Comparison of ENCODE assay signal across 27 cellular contexts in the genomic region with DNA sequence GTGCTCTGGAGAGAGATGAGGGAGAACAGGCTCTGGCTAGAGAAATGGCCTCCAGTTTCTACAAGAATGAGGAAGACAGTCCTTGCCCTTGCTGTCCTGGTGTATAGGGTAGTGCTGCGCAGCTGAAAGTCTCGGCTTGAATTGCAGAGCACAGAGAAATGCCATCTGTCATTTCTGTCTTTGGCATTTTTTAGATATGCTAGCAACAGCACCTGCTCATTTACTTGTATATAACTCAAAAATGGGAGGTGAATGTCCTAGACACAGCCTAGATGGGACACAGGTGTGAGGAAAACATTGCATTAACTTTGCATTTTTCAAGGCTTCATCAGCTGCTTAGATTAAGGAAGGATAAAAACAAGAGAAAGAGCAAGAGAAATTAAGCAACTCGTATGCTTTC. TPM values are rescaled to one million over a fixed set of nuclear protein-coding genes. Genes with fewer than 3 reads are reported as not detected.
DNase-seq lines count a peak whose midpoint lies in the region; ATAC-seq and TF ChIP-seq lines count a peak whose summit lies in the region.
"Had no signal": no experiment of that assay in that cellular context is flagged by ENCODE, and none has a peak within 500 bp of the region (broad histone marks: within the 10 kb centered on the region; RNA-seq: fewer than 3 reads in every experiment).

No MANE protein-coding gene starts in this region.

- intact Hi-C loops in activated CD8-positive, alpha-beta T cell treated with anti-CD3 and anti-CD28 coated beads for 36 hours (cut with micrococcal nuclease) = no loop called here

- CTCF ChIA-PET in activated CD8-positive, alpha-beta T cell treated with anti-CD3 and anti-CD28 coated beads, Interleukin-2, amount 10 ng/mL, durations not matched to agents 7 days and 5 days (lab: Charles Lee) = interaction anchor here (1.1 to 2.2 kb wide), 3 partner anchors 14 to 283 kb away, joined by 5 to 9 read pairs (median 6); no protein-coding TSS in a partner anchor
- CTCF ChIA-PET in activated CD8-positive, alpha-beta T cell treated with anti-CD3 and anti-CD28 coated beads for 36 hours (lab: Charles Lee) = interaction anchor here (1.1 to 7.9 kb wide), 3 partner anchors 12 to 283 kb away, joined by 3 to 53 read pairs (median 50); no protein-coding TSS in a partner anchor

- H3K4me3 ChIP-seq in fibroblast of the aortic adventitia (ENCODE audit: low read depth, low read length) = no peak overlapping the region
- H3K4me3 ChIP-seq: body of pancreas, GM12878, lung, MG63, right atrium auricular region had no signal

- DNase-seq in activated CD8-positive, alpha-beta T cell treated with anti-CD3 and anti-CD28 coated beads, Interleukin-2, amount 10 ng/mL, durations not matched to agents 7 days and 5 days = no peak
- DNase-seq in activated CD8-positive, alpha-beta T cell treated with anti-CD3 and anti-CD28 coated beads for 36 hours = no peak
- DNase-seq in amniotic epithelial cell (ENCODE audit: low read depth) = peak; percentile 12
- peak; percentile 56 for DNase-seq in fibroblast of the aortic adventitia (ENCODE audit: low read depth)
- no peak for DNase-seq in activated CD4-positive, alpha-beta T cell treated with anti-CD3 and anti-CD28 coated beads for 1 hour
- no peak for DNase-seq in NCI-H774 (lab: John Stamatoyannopoulos, UW)
- no peak for DNase-seq in globus pallidus (ENCODE audit: low spot score)
- DNase-seq: 8988T; activated CD4-positive, CD25-positive, alpha-beta regulatory T cell treated with anti-CD3 and anti-CD28 coated beads, Interleukin-2, amount 50 U/mL, for 72 hours; activated T-cell treated with anti-CD3 and anti-CD28 coated beads for 4 hours; body of pancreas; CD4-positive, CD25-positive, alpha-beta regulatory T cell; effector memory CD4-positive, alpha-beta T cell; erythroblast; foreskin keratinocyte; KBM-7; MG63; NCI-H2081 treated with DMSO at 0.1 percent for 48 hours; NCI-H345; NCI-H748 treated with DMSO at 0.1 percent for 48 hours; stimulated activated CD4-positive, alpha-beta T cell treated with anti-CD3 and anti-CD28 coated beads, Interleukin-12 subunit alpha, Interleukin-12 subunit beta, amount 100 ng/mL, for 4 hours; stimulated activated CD4-positive, alpha-beta T cell treated with anti-CD3 and anti-CD28 coated beads, Interleukin-4, amount 100 ng/mL, for 1 hour had no signal

- H3K4me1 Mint-ChIP-seq in activated CD8-positive, alpha-beta T cell treated with anti-CD3 and anti-CD28 coated beads, Interleukin-2, amount 10 ng/mL, durations not matched to agents 7 days and 5 days (ENCODE audit: low read depth) = peaks cover 9% of the 10 kb centered on the region
- peaks cover 7% of the 10 kb centered on the region for H3K4me1 Mint-ChIP-seq in activated CD8-positive, alpha-beta T cell treated with anti-CD3 and anti-CD28 coated beads for 36 hours (ENCODE audit: low read depth)

- no peak for ATAC-seq in activated CD8-positive, alpha-beta T cell treated with anti-CD3 and anti-CD28 coated beads, Interleukin-2, amount 10 ng/mL, durations not matched to agents 7 days and 5 days
- no peak for ATAC-seq in activated CD8-positive, alpha-beta T cell treated with anti-CD3 and anti-CD28 coated beads for 36 hours
- ATAC-seq in GM19463 (IDR thresholded peaks at IDR 0.05; ENCODE audit: unreplicated experiment) = no peak
- ATAC-seq: body of pancreas, foreskin keratinocyte, GM12878 had no signal

- H3K36me3 Mint-ChIP-seq in activated CD8-positive, alpha-beta T cell treated with anti-CD3 and anti-CD28 coated beads, Interleukin-2, amount 10 ng/mL, durations not matched to agents 7 days and 5 days (ENCODE audit: low read depth) = peaks cover 9% of the 10 kb centered on the region
- no peaks in the 10 kb centered on the region for H3K36me3 Mint-ChIP-seq in activated CD8-positive, alpha-beta T cell treated with anti-CD3 and anti-CD28 coated beads for 36 hours (ENCODE audit: low read depth)

- H3K27ac Mint-ChIP-seq in activated CD8-positive, alpha-beta T cell treated with anti-CD3 and anti-CD28 coated beads, Interleukin-2, amount 10 ng/mL, durations not matched to agents 7 days and 5 days = peak overlapping the region; percentile 19
- no peak overlapping the region for H3K27ac Mint-ChIP-seq in activated CD8-positive, alpha-beta T cell treated with anti-CD3 and anti-CD28 coated beads for 36 hours

- POLR2A ChIA-PET in activated CD8-positive, alpha-beta T cell treated with anti-CD3 and anti-CD28 coated beads, Interleukin-2, amount 10 ng/mL, durations not matched to agents 7 days and 5 days (lab: Charles Lee) = interaction anchor here (0.8 kb wide), 1 partner anchor 37 kb away, joined by 3 read pairs; no protein-coding TSS in a partner anchor
- POLR2A ChIA-PET in activated CD8-positive, alpha-beta T cell treated with anti-CD3 and anti-CD28 coated beads for 36 hours (lab: Charles Lee) = interaction anchor here (1.0 kb wide), 1 partner anchor 15 kb away, joined by 3 read pairs; no protein-coding TSS in a partner anchor

- no peaks in the 10 kb centered on the region for H3K27me3 Mint-ChIP-seq in activated CD8-positive, alpha-beta T cell treated with anti-CD3 and anti-CD28 coated beads, Interleukin-2, amount 10 ng/mL, durations not matched to agents 7 days and 5 days (ENCODE audit: low read depth)
- no peaks in the 10 kb centered on the region for H3K27me3 Mint-ChIP-seq in activated CD8-positive, alpha-beta T cell treated with anti-CD3 and anti-CD28 coated beads for 36 hours
- H3K27me3 Mint-ChIP-seq: CD4-positive, CD25-positive, alpha-beta regulatory T cell had no signal

- no peak overlapping the region for H3K4me3 Mint-ChIP-seq in activated CD8-positive, alpha-beta T cell treated with anti-CD3 and anti-CD28 coated beads, Interleukin-2, amount 10 ng/mL, durations not matched to agents 7 days and 5 days
- H3K4me3 Mint-ChIP-seq in activated CD8-positive, alpha-beta T cell treated with anti-CD3 and anti-CD28 coated beads for 36 hours = no peak overlapping the region
- H3K4me3 Mint-ChIP-seq: CD4-positive, CD25-positive, alpha-beta regulatory T cell; neural crest cell had no signal

- no peaks in the 10 kb centered on the region for H3K9me3 Mint-ChIP-seq in activated CD8-positive, alpha-beta T cell treated with anti-CD3 and anti-CD28 coated beads, Interleukin-2, amount 10 ng/mL, durations not matched to agents 7 days and 5 days (ENCODE audit: insufficient read depth)
- no peaks in the 10 kb centered on the region for H3K9me3 Mint-ChIP-seq in activated CD8-positive, alpha-beta T cell treated with anti-CD3 and anti-CD28 coated beads for 36 hours
- H3K9me3 Mint-ChIP-seq: CD4-positive, CD25-positive, alpha-beta regulatory T cell; neural crest cell had no signal

- no peak for TF ChIP-seq CTCF in activated CD8-positive, alpha-beta T cell treated with anti-CD3 and anti-CD28 coated beads for 36 hours (IDR thresholded peaks at IDR 0.05)
- no peak for TF ChIP-seq CTCF in fibroblast of the aortic adventitia (IDR thresholded peaks at IDR 0.05; ENCODE audit: insufficient read depth, low read length)

RNA-seq across cellular contexts. Expression of gene GPR19, which starts 35.8 kb away (rescaled TPM):
- total RNA-seq in activated CD8-positive, alpha-beta T cell treated with anti-CD3 and anti-CD28 coated beads, Interleukin-2, amount 10 ng/mL, durations not matched to agents 7 days and 5 days = 10 to 100 TPM in 1 of 2 experiments, 1 to 10 TPM in 1; 7.9 to 11.0 TPM
- 10 to 100 TPM; 17.3 to 17.6 TPM for total RNA-seq in activated CD8-positive, alpha-beta T cell treated with anti-CD3 and anti-CD28 coated beads for 36 hours
- total RNA-seq in fibroblast of the aortic adventitia (ENCODE audit: low replicate concordance) = 1.2 and 2.4 TPM in 2 replicates
- total RNA-seq: body of pancreas, right atrium auricular region had no signal

RNA-seq across cellular contexts. Expression of gene CREBL2, which starts 48.5 kb away (rescaled TPM):
- 10 to 100 TPM; 13.2 to 14.3 TPM for total RNA-seq in activated CD8-positive, alpha-beta T cell treated with anti-CD3 and anti-CD28 coated beads, Interleukin-2, amount 10 ng/mL, durations not matched to agents 7 days and 5 days
- total RNA-seq in activated CD8-positive, alpha-beta T cell treated with anti-CD3 and anti-CD28 coated beads for 36 hours = 10 to 100 TPM; 12.7 to 14.9 TPM
- total RNA-seq in fibroblast of the aortic adventitia (ENCODE audit: low replicate concordance) = 44.6 and 49.9 TPM in 2 replicates

RNA-seq across cellular contexts. Expression of gene CDKN1B, which starts 57.0 kb away (rescaled TPM):
- 10 to 100 TPM; 90.5 to 96.7 TPM for total RNA-seq in activated CD8-positive, alpha-beta T cell treated with anti-CD3 and anti-CD28 coated beads, Interleukin-2, amount 10 ng/mL, durations not matched to agents 7 days and 5 days
- total RNA-seq in activated CD8-positive, alpha-beta T cell treated with anti-CD3 and anti-CD28 coated beads for 36 hours = 10 to 100 TPM; 39.9 to 40.8 TPM
- total RNA-seq in fibroblast of the aortic adventitia (ENCODE audit: low replicate concordance) = 28.4 and 41.2 TPM in 2 replicates

Comparison
In these comparisons a context has a peak if more than half of its experiments do, and no peak if none do; other contexts are left out.
1. DNase-seq: peak in amniotic epithelial cell (single experiment) and fibroblast of the aortic adventitia (single experiment); none in activated CD8-positive, alpha-beta T cell treated with anti-CD3 and anti-CD28 coated beads, Interleukin-2, amount 10 ng/mL, durations not matched to agents 7 days and 5 days (single experiment), activated CD8-positive, alpha-beta T cell treated with anti-CD3 and anti-CD28 coated beads for 36 hours (single experiment), activated CD4-positive, alpha-beta T cell treated with anti-CD3 and anti-CD28 coated beads for 1 hour (single experiment), NCI-H774 (single experiment) and globus pallidus (single experiment).